Comparison of ENCODE assay signal across 11 cellular contexts in genomic region chr22:43057641-43058040, GRCh38. TPM values are rescaled to one million over a fixed set of nuclear protein-coding genes. Genes with fewer than 3 reads are reported as not detected.
"Had no signal": no experiment of that assay in that cellular context is flagged by ENCODE, and none has a peak within 500 bp of the region (broad histone marks: within the 10 kb centered on the region; RNA-seq: fewer than 3 reads in every experiment).

No MANE protein-coding gene starts in this region.

- H3K27ac ChIP-seq: GM23248 had no signal

- DNase-seq: GM23248, GOT3, H7, H9, HCEC 1CT, HFFc6 had no signal

- H3K9me3 ChIP-seq: HAP-1 had no signal

- H3K4me1 ChIP-seq: HAP-1 had no signal

- H3K4me3 ChIP-seq: GM23248, GM23338, HAP-1 had no signal

- FAIRE-seq: H1, H54 had no signal

- ATAC-seq: GM23338, HCT116 had no signal

- H3K36me3 ChIP-seq: HAP-1 had no signal

RNA-seq across cellular contexts. Expression of gene BIK, which starts 52.9 kb away (rescaled TPM):
- total RNA-seq: GM23248 had no signal
- polyA plus RNA-seq: GM23248 had no signal
